In genomic region chr1:28512058-28512611, GRCh38 we compare ENCODE assay signal across 9 cellular contexts. TPM values are rescaled to one million over a fixed set of nuclear protein-coding genes. Genes with fewer than 3 reads are reported as not detected.
DNase-seq lines count a peak whose midpoint lies in the region; ATAC-seq, FAIRE-seq and TF ChIP-seq lines count a peak whose summit lies in the region.
"Had no signal": no experiment of that assay in that cellular context is flagged by ENCODE, and none has a peak within 500 bp of the region (broad histone marks: within the 10 kb centered on the region; RNA-seq: fewer than 3 reads in every experiment).

No MANE protein-coding gene starts in this region.

- FAIRE-seq in kidney (lab: Jason Lieb, UNC) = no peak

- H3K27ac ChIP-seq in kidney (ENCODE audit: low read depth in 2 of 2, low read length in 2 of 2) = no peak overlapping the region

- H3K4me1 ChIP-seq in kidney (ENCODE audit: control insufficient read depth in 1 of 2, insufficient read depth in 1 of 2, low read depth in 1 of 2, low read length in 2 of 2) = peaks cover 7 to 14% of the 10 kb centered on the region in 2 donors

- peaks cover 43% of the 10 kb centered on the region for H3K4me1 Mint-ChIP-seq in mesothelial cell of epicardium

- peaks cover 21 to 34% of the 10 kb centered on the region in 2 donors for H3K36me3 ChIP-seq in kidney (ENCODE audit: control insufficient read depth in 1 of 2, insufficient read depth in 2 of 2, low read length in 2 of 2)

- intact Hi-C loops in posterior vena cava (cut with DNase I) (no loop called here), kidney (cut with DNase I) (no loop called here)

- no peaks in the 10 kb centered on the region for H3K9me3 Mint-ChIP-seq in mesothelial cell of epicardium

- H3K27ac Mint-ChIP-seq in mesothelial cell of epicardium = peak overlapping the region; percentile 69

- H3K4me3 Mint-ChIP-seq in mesothelial cell of epicardium = no peak overlapping the region

- no peaks in the 10 kb centered on the region for H3K27me3 Mint-ChIP-seq in mesothelial cell of epicardium (ENCODE audit: low read depth)

- H3K9me3 ChIP-seq in kidney (ENCODE audit: control insufficient read depth in 1 of 2, low read length in 2 of 2) = no peaks in the 10 kb centered on the region

- H3K9ac ChIP-seq in kidney (ENCODE audit: low read length in 2 of 2) = no peak overlapping the region

- H3K4me3 ChIP-seq in kidney (ENCODE audit: low read length in 2 of 2) = no peak overlapping the region

- DNase-seq in DMS 273 treated with DMSO at 0.1 percent for 48 hours (lab: John Stamatoyannopoulos, UW) = peak; percentile 58
- DNase-seq in HK-2 (ENCODE audit: unreplicated experiment) = peak; percentile 30
- peak; percentile 78 for DNase-seq in activated CD8-positive, alpha-beta memory T cell treated with anti-CD3 and anti-CD28 coated beads, Interleukin-2, amount 50 U/mL, for 48 hours
- no peak for DNase-seq in mesothelial cell of epicardium (ENCODE audit: low spot score in 2 of 2, unreplicated experiment in 2 of 2)
- no peak for DNase-seq in posterior vena cava (ENCODE audit: low spot score)
- DNase-seq in kidney = no peak
- no peak for DNase-seq in HuH-7.5 (ENCODE audit: low spot score)

- TF ChIP-seq CTCF in mesothelial cell of epicardium (IDR thresholded peaks at IDR 0.05; ENCODE audit: unreplicated experiment) = no peak
- no peak for TF ChIP-seq CTCF in kidney (IDR thresholded peaks at IDR 0.05; ENCODE audit: borderline replicate concordance, extremely low read depth, insufficient read depth)

- no peak for ATAC-seq in GM18873 (IDR thresholded peaks at IDR 0.05; ENCODE audit: low FRiP score, unreplicated experiment)
- ATAC-seq: esophagus mucosa had no signal

- peaks cover 43% of the 10 kb centered on the region for H3K36me3 Mint-ChIP-seq in mesothelial cell of epicardium

RNA-seq across cellular contexts. Expression of gene RCC1, which starts 6.3 kb away (rescaled TPM):
- 30.6 to 33.7 TPM (median 31.9 TPM) in 3 replicates for total RNA-seq in mesothelial cell of epicardium
- total RNA-seq in posterior vena cava = 1 to 10 TPM; 7.9 to 9.2 TPM
- 19.9 TPM for total RNA-seq in kidney
- 5.7 TPM for polyA plus RNA-seq in kidney (ENCODE audit: insufficient read depth, low read depth, low replicate concordance)

RNA-seq across cellular contexts. Expression of gene TRNAU1AP, which starts 40.8 kb away (rescaled TPM):
- total RNA-seq in mesothelial cell of epicardium = 23.3 to 25.5 TPM (median 25.0 TPM) in 3 replicates
- 10 to 100 TPM; 17.5 to 23.2 TPM for total RNA-seq in posterior vena cava
- 30.2 TPM for total RNA-seq in kidney
- polyA plus RNA-seq in kidney (ENCODE audit: insufficient read depth, low read depth, low replicate concordance) = 27.7 TPM

Comparison
In these comparisons a context has a peak if more than half of its experiments do, and no peak if none do; other contexts are left out.
1. DNase-seq: peak in DMS 273 treated with DMSO at 0.1 percent for 48 hours (single experiment), HK-2 (single experiment) and activated CD8-positive, alpha-beta memory T cell treated with anti-CD3 and anti-CD28 coated beads, Interleukin-2, amount 50 U/mL, for 48 hours (single experiment); none in mesothelial cell of epicardium (0 of 2), posterior vena cava (single experiment), kidney (single experiment) and HuH-7.5 (single experiment).